In the genomic region with DNA sequence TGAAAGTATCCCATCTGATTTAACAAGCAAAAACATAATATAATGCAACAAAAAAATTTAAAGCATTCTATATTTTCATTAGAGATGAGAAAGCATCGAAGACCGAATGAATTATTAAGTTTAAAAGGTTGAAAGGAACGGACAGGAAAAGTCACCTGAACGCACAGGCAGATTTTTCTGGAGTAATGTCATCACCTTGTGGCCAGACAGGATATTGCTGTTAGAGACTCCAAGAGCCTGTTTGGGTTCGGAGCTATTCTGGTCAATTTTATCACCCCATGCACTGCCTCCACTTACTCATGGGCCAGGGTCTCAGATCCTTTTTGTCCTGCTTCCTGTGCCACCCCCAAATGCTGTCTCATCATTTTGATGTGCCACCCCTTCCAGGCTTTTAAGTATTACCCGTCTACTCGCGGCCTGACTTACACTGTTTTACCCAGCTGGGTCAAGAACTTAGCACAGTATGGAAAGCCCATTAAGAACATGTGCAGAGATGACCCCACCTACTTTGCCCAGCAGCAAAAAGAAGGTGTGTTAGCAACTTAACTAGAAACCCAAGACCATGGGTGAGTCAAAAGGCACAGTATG, we compare ENCODE assay signal across 8 cellular contexts. TPM values are rescaled to one million over a fixed set of nuclear protein-coding genes. Genes with fewer than 3 reads are reported as not detected.
DNase-seq lines count a peak whose midpoint lies in the region; ATAC-seq and TF ChIP-seq lines count a peak whose summit lies in the region.

No MANE protein-coding gene starts in this region.

- peak; percentile 57 for ATAC-seq in left ventricle myocardium superior
- ATAC-seq in gastrocnemius medialis = no peak
- ATAC-seq in GM18519 (IDR thresholded peaks at IDR 0.05; ENCODE audit: low FRiP score, unreplicated experiment) = no peak

- no peaks in the 10 kb centered on the region for H3K27me3 ChIP-seq in gastrocnemius medialis

- no peak overlapping the region for H3K4me3 ChIP-seq in gastrocnemius medialis

- intact Hi-C loops in left ventricle myocardium superior (cut with micrococcal nuclease) = loop anchor here (10.0 kb wide), 1 partner anchor 441 kb away; no protein-coding TSS in a partner anchor
- intact Hi-C loops in gastrocnemius medialis (cut with DNase I; ENCODE audit: low total_unique reads) = loop anchor here (1.0 to 5.0 kb wide), 3 partner anchors 174 to 463 kb away; no protein-coding TSS in a partner anchor

- H3K27ac ChIP-seq in gastrocnemius medialis = no peak overlapping the region

- peak; percentile 47 to 78 (median 71) for TF ChIP-seq CTCF in gastrocnemius medialis (IDR thresholded peaks at IDR 0.05 in 4 of 5, conservative IDR thresholded peaks at IDR 0.05 in 1 of 5)

- no peaks in the 10 kb centered on the region for H3K9me3 ChIP-seq in gastrocnemius medialis

- in situ Hi-C loops in gastrocnemius medialis (cut with MboI; ENCODE audit: low sequenced_read_pairs in 4 of 4) = loop anchor here in 2 of 4 donors (5.0 to 10.0 kb wide), 4 partner anchors 171 to 451 kb away; no protein-coding TSS in a partner anchor

- no peaks in the 10 kb centered on the region for H3K4me1 ChIP-seq in gastrocnemius medialis

- TF ChIP-seq POLR2A in gastrocnemius medialis (IDR thresholded peaks at IDR 0.05) = no peak

- DNase-seq in activated CD4-positive, CD25-positive, alpha-beta regulatory T cell treated with anti-CD3 and anti-CD28 coated beads, Interleukin-2, amount 50 U/mL, for 16 hours (ENCODE audit: low read depth, low spot score) = peak; percentile 22
- DNase-seq in activated CD4-positive, CD25-positive, alpha-beta regulatory T cell treated with anti-CD3 and anti-CD28 coated beads, Interleukin-2, amount 50 U/mL, for 72 hours = no peak
- DNase-seq in HuH-7.5 (ENCODE audit: low spot score) (peak; percentile 18), RPMI8226 (peak; percentile 68), left ventricle myocardium superior (no peak), gastrocnemius medialis (no peak)
- DNase-seq in activated naive CD8-positive, alpha-beta T cell treated with anti-CD3 and anti-CD28 coated beads, Interleukin-2, amount 50 U/mL, for 16 hours (ENCODE audit: low read depth, low spot score) = peak; percentile 19

- H3K36me3 ChIP-seq in gastrocnemius medialis = no peaks in the 10 kb centered on the region

RNA-seq across cellular contexts. Expression of gene GKN2, which starts 27.3 kb away (rescaled TPM):
- total RNA-seq in left ventricle myocardium superior = not detected
- total RNA-seq in gastrocnemius medialis = not detected

RNA-seq across cellular contexts. Expression of gene GKN1, which starts 49.0 kb away (rescaled TPM):
- total RNA-seq in left ventricle myocardium superior = not detected
- not detected for total RNA-seq in gastrocnemius medialis

RNA-seq across cellular contexts. Expression of gene BMP10, which starts 54.2 kb away (rescaled TPM):
- 0.25 TPM for total RNA-seq in left ventricle myocardium superior
- not detected for total RNA-seq in gastrocnemius medialis

Comparison
In these comparisons a context has a peak if more than half of its experiments do, and no peak if none do; other contexts are left out.
1. DNase-seq: peak in activated CD4-positive, CD25-positive, alpha-beta regulatory T cell treated with anti-CD3 and anti-CD28 coated beads, Interleukin-2, amount 50 U/mL, for 16 hours (single experiment), HuH-7.5 (single experiment), RPMI8226 (single experiment) and activated naive CD8-positive, alpha-beta T cell treated with anti-CD3 and anti-CD28 coated beads, Interleukin-2, amount 50 U/mL, for 16 hours (single experiment); none in activated CD4-positive, CD25-positive, alpha-beta regulatory T cell treated with anti-CD3 and anti-CD28 coated beads, Interleukin-2, amount 50 U/mL, for 72 hours (single experiment), left ventricle myocardium superior (single experiment) and gastrocnemius medialis (0 of 2).